In genomic region chr4:151329217-151330007, GRCh38 we compare ENCODE assay signal across 29 cellular contexts. TPM values are rescaled to one million over a fixed set of nuclear protein-coding genes. Genes with fewer than 3 reads are reported as not detected.
DNase-seq lines count a peak whose midpoint lies in the region; FAIRE-seq and TF ChIP-seq lines count a peak whose summit lies in the region.
"Had no signal": no experiment of that assay in that cellular context is flagged by ENCODE, and none has a peak within 500 bp of the region (broad histone marks: within the 10 kb centered on the region; RNA-seq: fewer than 3 reads in every experiment).

No MANE protein-coding gene starts in this region.

- H3K27ac ChIP-seq in 22Rv1 = peak overlapping the region; percentile 42
- H3K27ac ChIP-seq in ovary = no peak overlapping the region
- H3K27ac ChIP-seq: BLaER1, coronary artery, gastroesophageal sphincter, tibial nerve had no signal

- H3K36me3 ChIP-seq in bronchial epithelial cell (ENCODE audit: control insufficient read depth, insufficient read depth, low read length) = no peaks in the 10 kb centered on the region
- no peaks in the 10 kb centered on the region for H3K36me3 ChIP-seq in ovary
- H3K36me3 ChIP-seq: BLaER1, gastroesophageal sphincter, tibial nerve had no signal

- WGBS in ovary, 3 donors = 90 to 95% (median 91%) methylated on average over 4 of the region's 4 CpGs

- no peaks in the 10 kb centered on the region for H3K27me3 ChIP-seq in bronchial epithelial cell (ENCODE audit: control insufficient read depth, insufficient read depth, low read length)
- no peaks in the 10 kb centered on the region for H3K27me3 ChIP-seq in ovary
- H3K27me3 ChIP-seq: BLaER1, gastroesophageal sphincter, tibial nerve had no signal

- TF ChIP-seq EP300 in ovary (IDR thresholded peaks at IDR 0.05) = no peak

- no peaks in the 10 kb centered on the region for H3K9me3 ChIP-seq in ovary
- H3K9me3 ChIP-seq: gastroesophageal sphincter, tibial nerve had no signal

- peak; percentile 61 for DNase-seq in HT-29 (ENCODE audit: low spot score)
- DNase-seq in bronchial epithelial cell (ENCODE audit: low read depth) = peak; percentile 85
- peak; percentile 48 for DNase-seq in kidney tubule cell (ENCODE audit: low spot score)
- no peak for DNase-seq in SHP77 (lab: John Stamatoyannopoulos, UW)
- no peak for DNase-seq in retina
- DNase-seq in ovary = no peak
- no peak for DNase-seq in kidney glomerular epithelial cell (lab: John Stamatoyannopoulos, UW)
- DNase-seq: activated CD4-positive, alpha-beta T cell treated with anti-CD3 and anti-CD28 coated beads for 1 hour; activated CD8-positive, alpha-beta T cell treated with anti-CD3 and anti-CD28 coated beads, Interleukin-2, amount 10 ng/mL, durations not matched to agents 7 days and 5 days; activated gamma-delta T cell treated with Interleukin-2 at 50 U/mL for 16 hours; COR-L47; GOT3; islet precursor cell; NCI-H1436 treated with DMSO at 0.1 percent for 48 hours; NCI-H2171; NCI-H526; occipital lobe; stimulated activated naive CD8-positive, alpha-beta T cell treated with anti-CD3 and anti-CD28 coated beads, Interleukin-15, amount 100 ng/mL, for 72 hours had no signal

- H3K4me1 ChIP-seq in ovary (ENCODE audit: insufficient read depth) = no peaks in the 10 kb centered on the region
- H3K4me1 ChIP-seq: BLaER1, tibial nerve had no signal

- intact Hi-C loops in ovary (cut with DNase I) = loop anchor here in 2 of 4 donors (10.0 kb wide), 2 partner anchors 165 to 195 kb away; no protein-coding TSS in a partner anchor

- H3K4me3 ChIP-seq in bronchial epithelial cell (ENCODE audit: low read depth, low read length) (no peak overlapping the region), ovary (no peak overlapping the region)
- H3K4me3 ChIP-seq: BLaER1, coronary artery, gastroesophageal sphincter, tibial nerve had no signal

- TF ChIP-seq CTCF in 22Rv1 (IDR thresholded peaks at IDR 0.05) (no peak), bronchial epithelial cell (IDR thresholded peaks at IDR 0.05; ENCODE audit: insufficient read depth, low read length, severe bottlenecking) (no peak), ovary (IDR thresholded peaks at IDR 0.05) (no peak)

- TF ChIP-seq POLR2A in ovary (IDR thresholded peaks at IDR 0.05) = no peak

- no peak for FAIRE-seq in bronchial epithelial cell (lab: Jason Lieb, UNC)
- FAIRE-seq: TTC549 had no signal

RNA-seq across cellular contexts. Expression of gene SH3D19, which starts 4.0 kb away (rescaled TPM):
- total RNA-seq in HT-29 (2014; rRNA removed; shearing (Covaris generic)) = 21.5 and 41.2 TPM in 2 replicates
- total RNA-seq in bronchial epithelial cell (13.1 and 13.2 TPM in 2 replicates), ovary (100 to 1,000 TPM in 2 of 7 donors, 10 to 100 TPM in 5; 44.0 to 117 (median 91.4) TPM)
- polyA plus RNA-seq in ovary = 10 to 100 TPM; 66.1 to 97.9 TPM
- total RNA-seq: activated CD8-positive, alpha-beta T cell treated with anti-CD3 and anti-CD28 coated beads, Interleukin-2, amount 10 ng/mL, durations not matched to agents 7 days and 5 days had no signal

RNA-seq across cellular contexts. Expression of gene PRSS48, which starts 52.5 kb away (rescaled TPM):
- not detected in 2 replicates for total RNA-seq in HT-29 (2014; rRNA removed; shearing (Covaris generic))
- total RNA-seq in bronchial epithelial cell = not detected in 2 replicates
- total RNA-seq in ovary = not detected
- not detected for polyA plus RNA-seq in ovary
- total RNA-seq: A673; activated CD8-positive, alpha-beta T cell treated with anti-CD3 and anti-CD28 coated beads, Interleukin-2, amount 10 ng/mL, durations not matched to agents 7 days and 5 days; Daoy; gastroesophageal sphincter; lung microvascular endothelial cell; myocyte; occipital lobe; tibial nerve had no signal
- polyA plus RNA-seq: adipose tissue had no signal

Comparison
In these comparisons a context has a peak if more than half of its experiments do, and no peak if none do; other contexts are left out.
1. DNase-seq: peak in HT-29 (single experiment), bronchial epithelial cell (single experiment) and kidney tubule cell (single experiment); none in SHP77 (0 of 2), retina (single experiment), ovary (0 of 5) and kidney glomerular epithelial cell (single experiment).